In the genomic region with DNA sequence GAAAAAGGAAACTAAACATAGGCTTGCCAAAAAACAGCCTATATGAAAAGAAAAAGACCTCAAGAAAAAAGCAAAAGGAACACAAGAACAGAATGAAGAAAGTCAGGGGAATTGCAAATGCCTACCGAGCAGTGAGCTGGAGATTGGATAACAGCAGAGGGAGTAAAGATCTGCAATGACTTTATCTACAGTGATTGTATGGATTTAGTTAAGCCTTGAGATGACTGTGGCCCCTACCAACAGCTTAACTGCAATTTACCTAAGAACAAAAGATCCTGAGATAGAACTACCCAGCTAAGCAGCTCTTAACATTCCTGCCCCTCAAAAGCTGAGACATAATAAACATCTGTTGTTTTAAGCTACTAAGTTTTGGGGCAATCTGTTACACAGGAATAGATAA, we compare ENCODE assay signal across 20 cellular contexts.
"Had no signal": no experiment of that assay in that cellular context is flagged by ENCODE, and none has a peak within 500 bp of the region (broad histone marks: within the 10 kb centered on the region; RNA-seq: fewer than 3 reads in every experiment).

No MANE protein-coding gene starts in this region.

- DNase-seq: activated B cell treated with CpG ODN at 0.5 μM for 24 hours; activated CD4-positive, alpha-beta memory T cell treated with anti-CD3 and anti-CD28 coated beads for 36 hours; activated CD4-positive, alpha-beta T cell treated with anti-CD3 and anti-CD28 coated beads for 4 hours; activated gamma-delta T cell treated with Interleukin-2 at 50 U/mL for 16 hours; activated T-cell treated with anti-CD3 and anti-CD28 coated beads for 4 hours; adrenal gland; effector memory CD8-positive, alpha-beta T cell; hippocampal formation; left lung; nephron progenitor cell; occipital lobe; retina; stimulated activated naive CD8-positive, alpha-beta T cell treated with anti-CD3 and anti-CD28 coated beads, Interleukin-15, amount 100 ng/mL, for 72 hours; transverse colon; uterus had no signal

- H3K4me1 ChIP-seq: left lung, suprapubic skin, transverse colon, uterus had no signal

- H3K4me1 Mint-ChIP-seq: activated B cell treated with CpG ODN at 0.5 μM for 24 hours; nephron progenitor cell; stimulated activated naive CD8-positive, alpha-beta T cell treated with anti-CD3 and anti-CD28 coated beads, Interleukin-15, amount 100 ng/mL, for 72 hours had no signal

- H3K36me3 ChIP-seq: adrenal gland, uterus had no signal

- H3K9me3 ChIP-seq: adrenal gland, left lung, suprapubic skin, transverse colon, uterus had no signal

- H3K27me3 ChIP-seq: adrenal gland, left lung, suprapubic skin, transverse colon, uterus had no signal

- H3K9me3 Mint-ChIP-seq: activated B cell treated with CpG ODN at 0.5 μM for 24 hours; activated CD4-positive, alpha-beta memory T cell treated with anti-CD3 and anti-CD28 coated beads for 36 hours; activated naive CD4-positive, alpha-beta T cell treated with anti-CD3 and anti-CD28 coated beads, Interleukin-2, amount 50 U/mL, for 72 hours; activated T-helper 1 cell treated with anti-CD3 and anti-CD28 coated beads, Interleukin-12 subunit alpha, Interleukin-12 subunit beta, Interleukin-2, Interleukin-4 antibody, amounts not matched to agents 30 ng/mL and 10 ng/mL and 1 ng/mL, durations not matched to agents 14 hours and 24 hours and 36 hours; dendritic cell treated with granulocyte-macrophage colony-stimulating factor and Interleukin-4, amounts not matched to agents 40 ng/mL and 50 ng/mL, for 4 days; effector memory CD8-positive, alpha-beta T cell; nephron progenitor cell; stimulated activated naive CD8-positive, alpha-beta T cell treated with anti-CD3 and anti-CD28 coated beads, Interleukin-15, amount 100 ng/mL, for 72 hours; T-helper 2 cell treated with Interferon-gamma antibody and Interleukin-4, amounts not matched to agents 5 μg/mL and 100 μg/mL, for 36 hours had no signal

- H3K4me3 Mint-ChIP-seq: activated B cell treated with CpG ODN at 0.5 μM for 24 hours; activated CD4-positive, alpha-beta memory T cell treated with anti-CD3 and anti-CD28 coated beads for 36 hours; activated T-helper 1 cell treated with anti-CD3 and anti-CD28 coated beads, Interleukin-12 subunit alpha, Interleukin-12 subunit beta, Interleukin-2, Interleukin-4 antibody, amounts not matched to agents 30 ng/mL and 10 ng/mL and 1 ng/mL, durations not matched to agents 14 hours and 24 hours and 36 hours; dendritic cell treated with granulocyte-macrophage colony-stimulating factor and Interleukin-4, amounts not matched to agents 40 ng/mL and 50 ng/mL, for 4 days; effector memory CD8-positive, alpha-beta T cell; nephron progenitor cell; stimulated activated naive CD8-positive, alpha-beta T cell treated with anti-CD3 and anti-CD28 coated beads, Interleukin-15, amount 100 ng/mL, for 72 hours; T-helper 2 cell treated with Interferon-gamma antibody and Interleukin-4, amounts not matched to agents 5 μg/mL and 100 μg/mL, for 36 hours had no signal

- H3K27ac Mint-ChIP-seq: activated B cell treated with CpG ODN at 0.5 μM for 24 hours; activated CD4-positive, alpha-beta memory T cell treated with anti-CD3 and anti-CD28 coated beads for 36 hours; activated T-helper 1 cell treated with anti-CD3 and anti-CD28 coated beads, Interleukin-12 subunit alpha, Interleukin-12 subunit beta, Interleukin-2, Interleukin-4 antibody, amounts not matched to agents 30 ng/mL and 10 ng/mL and 1 ng/mL, durations not matched to agents 14 hours and 24 hours and 36 hours; dendritic cell treated with granulocyte-macrophage colony-stimulating factor and Interleukin-4, amounts not matched to agents 40 ng/mL and 50 ng/mL, for 4 days; effector memory CD8-positive, alpha-beta T cell; nephron progenitor cell; stimulated activated naive CD8-positive, alpha-beta T cell treated with anti-CD3 and anti-CD28 coated beads, Interleukin-15, amount 100 ng/mL, for 72 hours; T-helper 2 cell treated with Interferon-gamma antibody and Interleukin-4, amounts not matched to agents 5 μg/mL and 100 μg/mL, for 36 hours had no signal

- H3K4me3 ChIP-seq: adrenal gland, left lung, suprapubic skin, transverse colon, uterus had no signal

- H3K27ac ChIP-seq: adrenal gland, left lung, suprapubic skin, transverse colon, uterus had no signal

- H3K27me3 Mint-ChIP-seq: activated B cell treated with CpG ODN at 0.5 μM for 24 hours; activated CD4-positive, alpha-beta memory T cell treated with anti-CD3 and anti-CD28 coated beads for 36 hours; dendritic cell treated with granulocyte-macrophage colony-stimulating factor and Interleukin-4, amounts not matched to agents 40 ng/mL and 50 ng/mL, for 4 days; effector memory CD8-positive, alpha-beta T cell; stimulated activated naive CD8-positive, alpha-beta T cell treated with anti-CD3 and anti-CD28 coated beads, Interleukin-15, amount 100 ng/mL, for 72 hours had no signal
